ENCODE assay signal across 1 cellular context in the genomic region with DNA sequence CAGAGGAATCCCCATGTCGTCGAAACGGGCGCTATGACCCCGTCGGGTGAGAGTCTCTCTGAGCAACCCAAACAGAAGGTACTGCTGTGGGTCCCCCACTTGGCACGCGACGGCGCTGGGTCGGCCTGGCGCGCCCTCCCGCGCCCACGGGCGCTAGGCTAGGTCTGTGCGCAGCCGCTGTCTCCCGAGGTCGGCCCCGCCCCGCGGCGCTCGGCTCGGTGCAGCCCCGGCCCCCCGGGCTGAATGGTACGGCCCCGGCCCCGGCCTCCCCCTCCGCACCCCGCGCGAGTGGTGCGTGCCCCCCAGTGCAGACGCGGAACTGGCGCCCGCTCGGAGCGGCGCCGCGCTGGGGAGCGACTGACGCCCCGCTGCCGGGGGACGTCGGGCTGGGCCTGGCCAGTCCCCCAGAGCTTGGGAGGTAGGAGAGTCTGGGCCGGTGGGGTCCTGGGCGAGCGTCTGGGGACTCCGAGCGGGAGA.
TF ChIP-seq lines count a peak whose summit lies in the region.

A gene (plus strand): TSS at position 305 of the 477 bp plus-strand sequence.

TF ChIP-seq in GM12878, 131 proteins besides CTCF, POLR2A, EP300 and RAD21 (continued from another document and continues in another):
- TF ChIP-seq MXI1 (IDR thresholded peaks at IDR 0.05; ENCODE audit: low read depth, low read length) (0 out of 2 replicates have a peak, but pooled peaks have one; percentile 2), NBN (IDR thresholded peaks at IDR 0.05) (peak; percentile 11; the same call in 1 of the 2 replicates), RCOR1 (conservative IDR thresholded peaks at IDR 0.05; ENCODE audit: low read depth, low read length) (no peak), TBL1XR1 (IDR thresholded peaks at IDR 0.05; ENCODE audit: low read depth, low read length) (no peak), RAD51 (IDR thresholded peaks at IDR 0.05) (no peak), GATAD2B (conservative IDR thresholded peaks at IDR 0.05; ENCODE audit: low read depth) (peak; percentile 21; the same call in 1 of the 2 replicates), YY1 (IDR thresholded peaks at IDR 0.05; ENCODE audit: low read depth, low read length) (peak; percentile 53; the same call in 1 of the 2 replicates), MEF2A (IDR thresholded peaks at IDR 0.05; ENCODE audit: insufficient read depth, low read depth, low read length) (no peak), NR2F1 (conservative IDR thresholded peaks at IDR 0.05) (peak; percentile 63), NFYA (IDR thresholded peaks at IDR 0.05; ENCODE audit: borderline replicate concordance, low read depth, low read length) (no peak), SREBF1 (IDR thresholded peaks at IDR 0.05; ENCODE audit: low read length) (peak; percentile 88), EGR1 (IDR thresholded peaks at IDR 0.05; ENCODE audit: borderline replicate concordance in 1 of 2, low read depth in 2 of 2, low read length in 2 of 2) (peak in 1 of 2 experiments; percentile 50; a peak in 1 of 3 replicates), POLR2AphosphoS5 (IDR thresholded peaks at IDR 0.05; ENCODE audit: low read length) (peak; percentile 82; the same call in 1 of the 2 replicates), ESRRA (IDR thresholded peaks at IDR 0.05; ENCODE audit: low read length) (no peak), FOXK2 (IDR thresholded peaks at IDR 0.05) (peak; percentile 80), CREB1 (IDR thresholded peaks at IDR 0.05; ENCODE audit: low read depth) (peak; percentile 11; the same call in 1 of the 2 replicates), ZNF24 (IDR thresholded peaks at IDR 0.05) (no peak), TCF3 (IDR thresholded peaks at IDR 0.05; ENCODE audit: borderline replicate concordance, insufficient read depth, low read depth, low read length) (0 out of 2 replicates have a peak, but pooled peaks have one; percentile 36), CBFB (IDR thresholded peaks at IDR 0.05; ENCODE audit: low read depth) (no peak), DPF2 (IDR thresholded peaks at IDR 0.05) (peak; percentile 51), NR2C1 (IDR thresholded peaks at IDR 0.05) (peak; percentile 30), ZNF207 (IDR thresholded peaks at IDR 0.05; ENCODE audit: borderline replicate concordance) (peak; percentile 34; the same call in 1 of the 2 replicates), SIN3A (IDR thresholded peaks at IDR 0.05; ENCODE audit: low read depth, low read length) (no peak), CBX3 (IDR thresholded peaks at IDR 0.05; ENCODE audit: borderline replicate concordance, low read depth) (no peak), HDGF (IDR thresholded peaks at IDR 0.05) (no peak), KLF5 (IDR thresholded peaks at IDR 0.05; ENCODE audit: partially characterized antibody) (peak; percentile 95), ZSCAN29 (IDR thresholded peaks at IDR 0.05) (no peak), SMAD1 (IDR thresholded peaks at IDR 0.05; ENCODE audit: low read depth, partially characterized antibody) (no peak), PML (IDR thresholded peaks at IDR 0.05; ENCODE audit: low read length) (peak; percentile 81)
- TF ChIP-seq, protein P1, sequence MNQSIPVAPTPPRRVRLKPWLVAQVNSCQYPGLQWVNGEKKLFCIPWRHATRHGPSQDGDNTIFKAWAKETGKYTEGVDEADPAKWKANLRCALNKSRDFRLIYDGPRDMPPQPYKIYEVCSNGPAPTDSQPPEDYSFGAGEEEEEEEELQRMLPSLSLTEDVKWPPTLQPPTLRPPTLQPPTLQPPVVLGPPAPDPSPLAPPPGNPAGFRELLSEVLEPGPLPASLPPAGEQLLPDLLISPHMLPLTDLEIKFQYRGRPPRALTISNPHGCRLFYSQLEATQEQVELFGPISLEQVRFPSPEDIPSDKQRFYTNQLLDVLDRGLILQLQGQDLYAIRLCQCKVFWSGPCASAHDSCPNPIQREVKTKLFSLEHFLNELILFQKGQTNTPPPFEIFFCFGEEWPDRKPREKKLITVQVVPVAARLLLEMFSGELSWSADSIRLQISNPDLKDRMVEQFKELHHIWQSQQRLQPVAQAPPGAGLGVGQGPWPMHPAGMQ (IDR thresholded peaks at IDR 0.05; ENCODE audit: borderline replicate concordance): no peak
- TF ChIP-seq, protein P2, sequence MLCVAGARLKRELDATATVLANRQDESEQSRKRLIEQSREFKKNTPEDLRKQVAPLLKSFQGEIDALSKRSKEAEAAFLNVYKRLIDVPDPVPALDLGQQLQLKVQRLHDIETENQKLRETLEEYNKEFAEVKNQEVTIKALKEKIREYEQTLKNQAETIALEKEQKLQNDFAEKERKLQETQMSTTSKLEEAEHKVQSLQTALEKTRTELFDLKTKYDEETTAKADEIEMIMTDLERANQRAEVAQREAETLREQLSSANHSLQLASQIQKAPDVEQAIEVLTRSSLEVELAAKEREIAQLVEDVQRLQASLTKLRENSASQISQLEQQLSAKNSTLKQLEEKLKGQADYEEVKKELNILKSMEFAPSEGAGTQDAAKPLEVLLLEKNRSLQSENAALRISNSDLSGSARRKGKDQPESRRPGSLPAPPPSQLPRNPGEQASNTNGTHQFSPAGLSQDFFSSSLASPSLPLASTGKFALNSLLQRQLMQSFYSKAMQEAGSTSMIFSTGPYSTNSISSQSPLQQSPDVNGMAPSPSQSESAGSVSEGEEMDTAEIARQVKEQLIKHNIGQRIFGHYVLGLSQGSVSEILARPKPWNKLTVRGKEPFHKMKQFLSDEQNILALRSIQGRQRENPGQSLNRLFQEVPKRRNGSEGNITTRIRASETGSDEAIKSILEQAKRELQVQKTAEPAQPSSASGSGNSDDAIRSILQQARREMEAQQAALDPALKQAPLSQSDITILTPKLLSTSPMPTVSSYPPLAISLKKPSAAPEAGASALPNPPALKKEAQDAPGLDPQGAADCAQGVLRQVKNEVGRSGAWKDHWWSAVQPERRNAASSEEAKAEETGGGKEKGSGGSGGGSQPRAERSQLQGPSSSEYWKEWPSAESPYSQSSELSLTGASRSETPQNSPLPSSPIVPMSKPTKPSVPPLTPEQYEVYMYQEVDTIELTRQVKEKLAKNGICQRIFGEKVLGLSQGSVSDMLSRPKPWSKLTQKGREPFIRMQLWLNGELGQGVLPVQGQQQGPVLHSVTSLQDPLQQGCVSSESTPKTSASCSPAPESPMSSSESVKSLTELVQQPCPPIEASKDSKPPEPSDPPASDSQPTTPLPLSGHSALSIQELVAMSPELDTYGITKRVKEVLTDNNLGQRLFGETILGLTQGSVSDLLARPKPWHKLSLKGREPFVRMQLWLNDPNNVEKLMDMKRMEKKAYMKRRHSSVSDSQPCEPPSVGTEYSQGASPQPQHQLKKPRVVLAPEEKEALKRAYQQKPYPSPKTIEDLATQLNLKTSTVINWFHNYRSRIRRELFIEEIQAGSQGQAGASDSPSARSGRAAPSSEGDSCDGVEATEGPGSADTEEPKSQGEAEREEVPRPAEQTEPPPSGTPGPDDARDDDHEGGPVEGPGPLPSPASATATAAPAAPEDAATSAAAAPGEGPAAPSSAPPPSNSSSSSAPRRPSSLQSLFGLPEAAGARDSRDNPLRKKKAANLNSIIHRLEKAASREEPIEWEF (IDR thresholded peaks at IDR 0.05; ENCODE audit: insufficient replicate concordance, low read depth, low read length): no peak
- TF ChIP-seq, protein P3, sequence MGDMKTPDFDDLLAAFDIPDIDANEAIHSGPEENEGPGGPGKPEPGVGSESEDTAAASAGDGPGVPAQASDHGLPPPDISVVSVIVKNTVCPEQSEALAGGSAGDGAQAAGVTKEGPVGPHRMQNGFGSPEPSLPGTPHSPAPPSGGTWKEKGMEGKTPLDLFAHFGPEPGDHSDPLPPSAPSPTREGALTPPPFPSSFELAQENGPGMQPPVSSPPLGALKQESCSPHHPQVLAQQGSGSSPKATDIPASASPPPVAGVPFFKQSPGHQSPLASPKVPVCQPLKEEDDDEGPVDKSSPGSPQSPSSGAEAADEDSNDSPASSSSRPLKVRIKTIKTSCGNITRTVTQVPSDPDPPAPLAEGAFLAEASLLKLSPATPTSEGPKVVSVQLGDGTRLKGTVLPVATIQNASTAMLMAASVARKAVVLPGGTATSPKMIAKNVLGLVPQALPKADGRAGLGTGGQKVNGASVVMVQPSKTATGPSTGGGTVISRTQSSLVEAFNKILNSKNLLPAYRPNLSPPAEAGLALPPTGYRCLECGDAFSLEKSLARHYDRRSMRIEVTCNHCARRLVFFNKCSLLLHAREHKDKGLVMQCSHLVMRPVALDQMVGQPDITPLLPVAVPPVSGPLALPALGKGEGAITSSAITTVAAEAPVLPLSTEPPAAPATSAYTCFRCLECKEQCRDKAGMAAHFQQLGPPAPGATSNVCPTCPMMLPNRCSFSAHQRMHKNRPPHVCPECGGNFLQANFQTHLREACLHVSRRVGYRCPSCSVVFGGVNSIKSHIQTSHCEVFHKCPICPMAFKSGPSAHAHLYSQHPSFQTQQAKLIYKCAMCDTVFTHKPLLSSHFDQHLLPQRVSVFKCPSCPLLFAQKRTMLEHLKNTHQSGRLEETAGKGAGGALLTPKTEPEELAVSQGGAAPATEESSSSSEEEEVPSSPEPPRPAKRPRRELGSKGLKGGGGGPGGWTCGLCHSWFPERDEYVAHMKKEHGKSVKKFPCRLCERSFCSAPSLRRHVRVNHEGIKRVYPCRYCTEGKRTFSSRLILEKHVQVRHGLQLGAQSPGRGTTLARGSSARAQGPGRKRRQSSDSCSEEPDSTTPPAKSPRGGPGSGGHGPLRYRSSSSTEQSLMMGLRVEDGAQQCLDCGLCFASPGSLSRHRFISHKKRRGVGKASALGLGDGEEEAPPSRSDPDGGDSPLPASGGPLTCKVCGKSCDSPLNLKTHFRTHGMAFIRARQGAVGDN (IDR thresholded peaks at IDR 0.05): peak; percentile 41
- TF ChIP-seq, protein P4, sequence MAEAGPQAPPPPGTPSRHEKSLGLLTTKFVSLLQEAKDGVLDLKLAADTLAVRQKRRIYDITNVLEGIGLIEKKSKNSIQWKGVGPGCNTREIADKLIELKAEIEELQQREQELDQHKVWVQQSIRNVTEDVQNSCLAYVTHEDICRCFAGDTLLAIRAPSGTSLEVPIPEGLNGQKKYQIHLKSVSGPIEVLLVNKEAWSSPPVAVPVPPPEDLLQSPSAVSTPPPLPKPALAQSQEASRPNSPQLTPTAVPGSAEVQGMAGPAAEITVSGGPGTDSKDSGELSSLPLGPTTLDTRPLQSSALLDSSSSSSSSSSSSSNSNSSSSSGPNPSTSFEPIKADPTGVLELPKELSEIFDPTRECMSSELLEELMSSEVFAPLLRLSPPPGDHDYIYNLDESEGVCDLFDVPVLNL (IDR thresholded peaks at IDR 0.05; ENCODE audit: low read depth, low read length): peak; percentile 8; the same call in 1 of the 2 replicates
- TF ChIP-seq, protein P5, sequence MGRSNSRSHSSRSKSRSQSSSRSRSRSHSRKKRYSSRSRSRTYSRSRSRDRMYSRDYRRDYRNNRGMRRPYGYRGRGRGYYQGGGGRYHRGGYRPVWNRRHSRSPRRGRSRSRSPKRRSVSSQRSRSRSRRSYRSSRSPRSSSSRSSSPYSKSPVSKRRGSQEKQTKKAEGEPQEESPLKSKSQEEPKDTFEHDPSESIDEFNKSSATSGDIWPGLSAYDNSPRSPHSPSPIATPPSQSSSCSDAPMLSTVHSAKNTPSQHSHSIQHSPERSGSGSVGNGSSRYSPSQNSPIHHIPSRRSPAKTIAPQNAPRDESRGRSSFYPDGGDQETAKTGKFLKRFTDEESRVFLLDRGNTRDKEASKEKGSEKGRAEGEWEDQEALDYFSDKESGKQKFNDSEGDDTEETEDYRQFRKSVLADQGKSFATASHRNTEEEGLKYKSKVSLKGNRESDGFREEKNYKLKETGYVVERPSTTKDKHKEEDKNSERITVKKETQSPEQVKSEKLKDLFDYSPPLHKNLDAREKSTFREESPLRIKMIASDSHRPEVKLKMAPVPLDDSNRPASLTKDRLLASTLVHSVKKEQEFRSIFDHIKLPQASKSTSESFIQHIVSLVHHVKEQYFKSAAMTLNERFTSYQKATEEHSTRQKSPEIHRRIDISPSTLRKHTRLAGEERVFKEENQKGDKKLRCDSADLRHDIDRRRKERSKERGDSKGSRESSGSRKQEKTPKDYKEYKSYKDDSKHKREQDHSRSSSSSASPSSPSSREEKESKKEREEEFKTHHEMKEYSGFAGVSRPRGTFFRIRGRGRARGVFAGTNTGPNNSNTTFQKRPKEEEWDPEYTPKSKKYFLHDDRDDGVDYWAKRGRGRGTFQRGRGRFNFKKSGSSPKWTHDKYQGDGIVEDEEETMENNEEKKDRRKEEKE (IDR thresholded peaks at IDR 0.05): peak; percentile 82
- TF ChIP-seq, protein P6, sequence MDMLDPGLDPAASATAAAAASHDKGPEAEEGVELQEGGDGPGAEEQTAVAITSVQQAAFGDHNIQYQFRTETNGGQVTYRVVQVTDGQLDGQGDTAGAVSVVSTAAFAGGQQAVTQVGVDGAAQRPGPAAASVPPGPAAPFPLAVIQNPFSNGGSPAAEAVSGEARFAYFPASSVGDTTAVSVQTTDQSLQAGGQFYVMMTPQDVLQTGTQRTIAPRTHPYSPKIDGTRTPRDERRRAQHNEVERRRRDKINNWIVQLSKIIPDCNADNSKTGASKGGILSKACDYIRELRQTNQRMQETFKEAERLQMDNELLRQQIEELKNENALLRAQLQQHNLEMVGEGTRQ (IDR thresholded peaks at IDR 0.05; ENCODE audit: borderline replicate concordance, low read depth, low read length): no peak
- TF ChIP-seq, protein P7, sequence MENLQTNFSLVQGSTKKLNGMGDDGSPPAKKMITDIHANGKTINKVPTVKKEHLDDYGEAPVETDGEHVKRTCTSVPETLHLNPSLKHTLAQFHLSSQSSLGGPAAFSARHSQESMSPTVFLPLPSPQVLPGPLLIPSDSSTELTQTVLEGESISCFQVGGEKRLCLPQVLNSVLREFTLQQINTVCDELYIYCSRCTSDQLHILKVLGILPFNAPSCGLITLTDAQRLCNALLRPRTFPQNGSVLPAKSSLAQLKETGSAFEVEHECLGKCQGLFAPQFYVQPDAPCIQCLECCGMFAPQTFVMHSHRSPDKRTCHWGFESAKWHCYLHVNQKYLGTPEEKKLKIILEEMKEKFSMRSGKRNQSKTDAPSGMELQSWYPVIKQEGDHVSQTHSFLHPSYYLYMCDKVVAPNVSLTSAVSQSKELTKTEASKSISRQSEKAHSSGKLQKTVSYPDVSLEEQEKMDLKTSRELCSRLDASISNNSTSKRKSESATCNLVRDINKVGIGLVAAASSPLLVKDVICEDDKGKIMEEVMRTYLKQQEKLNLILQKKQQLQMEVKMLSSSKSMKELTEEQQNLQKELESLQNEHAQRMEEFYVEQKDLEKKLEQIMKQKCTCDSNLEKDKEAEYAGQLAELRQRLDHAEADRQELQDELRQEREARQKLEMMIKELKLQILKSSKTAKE (IDR thresholded peaks at IDR 0.05; ENCODE audit: low read depth, poor library complexity, severe bottlenecking): no peak
